14 cellular contexts compared by ENCODE assay signal in genomic region chr19:51359294-51359693, GRCh38. TPM values are rescaled to one million over a fixed set of nuclear protein-coding genes. Genes with fewer than 3 reads are reported as not detected.
A peak's percentile ranks its signal among the peaks of the same experiment; 100 is the strongest.
DNase-seq lines count a peak whose midpoint lies in the region; ATAC-seq and TF ChIP-seq lines count a peak whose summit lies in the region.
"Had no signal": no experiment of that assay in that cellular context is flagged by ENCODE, and none has a peak within 500 bp of the region (broad histone marks: within the 10 kb centered on the region; RNA-seq: fewer than 3 reads in every experiment).

No MANE protein-coding gene starts in this region.

- H3K4me1 ChIP-seq in mesenchymal stem cell (ENCODE audit: control insufficient read depth, insufficient read depth, low read depth, low read length), result peaks cover 25% of the 10 kb centered on the region

- peak overlapping the region; percentile 45 for H3K9ac ChIP-seq in mesenchymal stem cell (ENCODE audit: low read length)

- TF ChIP-seq CTCF in HFFc6 (IDR thresholded peaks at IDR 0.05) (no peak), choroid plexus epithelial cell (conservative IDR thresholded peaks at IDR 0.05; ENCODE audit: low read depth, low read length) (no peak)

- 80% methylated on average over 2 of the region's 4 CpGs for WGBS in mesenchymal stem cell

- H3K4ac ChIP-seq in mesenchymal stem cell (ENCODE audit: low read depth in 1 of 2, low read length in 2 of 2), result no peak overlapping the region

- H3K14ac ChIP-seq in mesenchymal stem cell (ENCODE audit: low read length in 2 of 2), result no peak overlapping the region

- no peak overlapping the region for H2BK15ac ChIP-seq in mesenchymal stem cell (ENCODE audit: low read depth, poor library complexity, severe bottlenecking)

- no peak for ATAC-seq in GM21423 (IDR thresholded peaks at IDR 0.05; ENCODE audit: unreplicated experiment)
- no peak for ATAC-seq in GM18517 (IDR thresholded peaks at IDR 0.05; ENCODE audit: unreplicated experiment)
- ATAC-seq: GM12878, right cardiac atrium had no signal

- H4K91ac ChIP-seq in mesenchymal stem cell (ENCODE audit: low read length), result no peak overlapping the region

- H3K4me2 ChIP-seq in mesenchymal stem cell (ENCODE audit: low read length, poor library complexity, severe bottlenecking), result no peak overlapping the region

- H2BK5ac ChIP-seq in mesenchymal stem cell (ENCODE audit: low read depth, low read length, poor library complexity, severe bottlenecking), result no peak overlapping the region

- H3K79me1 ChIP-seq in mesenchymal stem cell (replicated peaks; ENCODE audit: low read length, poor library complexity, severe bottlenecking), result peaks cover 25% of the 10 kb centered on the region

- peak overlapping the region in 1 of 2 experiments; percentile 72 for H2BK12ac ChIP-seq in mesenchymal stem cell (ENCODE audit: low read length in 2 of 2)

- H3K27me3 Mint-ChIP-seq in HFFc6 (ENCODE audit: insufficient read depth), result no peaks in the 10 kb centered on the region; the same call in 1 of the 2 replicates

- DNase-seq in AG08395 (ENCODE audit: low spot score), result peak; percentile 90
- peak; percentile 85 for DNase-seq in HFFc6
- peak; percentile 96 for DNase-seq in choroid plexus epithelial cell (ENCODE audit: low read depth)
- DNase-seq in mesenchymal stem cell, result peak; percentile 87
- no peak for DNase-seq in T-helper 1 cell
- no peak for DNase-seq in NCI-H774 (lab: John Stamatoyannopoulos, UW)
- DNase-seq: NCI-H1105 treated with DMSO at 0.1 percent for 48 hours had no signal

- no peak overlapping the region for H3K4me3 Mint-ChIP-seq in HFFc6
- H3K4me3 Mint-ChIP-seq: T-helper 1 cell treated with Interleukin-12 subunit alpha and Interleukin-12 subunit beta and Interleukin-4 antibody, amounts not matched to agents 30 μg/mL and 1 μg/mL, for 36 hours had no signal

- H3K9me3 ChIP-seq in mesenchymal stem cell (ENCODE audit: control insufficient read depth, low read length), result no peaks in the 10 kb centered on the region

- peak overlapping the region in 1 of 2 experiments; percentile 60 for H3K18ac ChIP-seq in mesenchymal stem cell (ENCODE audit: low read depth in 1 of 2, low read length in 2 of 2)

- H3K27ac Mint-ChIP-seq in HFFc6, result peak overlapping the region; percentile 89
- H3K27ac Mint-ChIP-seq: T-helper 1 cell treated with Interleukin-12 subunit alpha and Interleukin-12 subunit beta and Interleukin-4 antibody, amounts not matched to agents 30 μg/mL and 1 μg/mL, for 36 hours had no signal

- peaks cover 11% of the 10 kb centered on the region for H3K36me3 Mint-ChIP-seq in HFFc6 (ENCODE audit: low read depth)

- peak overlapping the region; percentile 81 for H2BK120ac ChIP-seq in mesenchymal stem cell (ENCODE audit: low read depth, low read length)

- no peak overlapping the region for H3K4me3 ChIP-seq in choroid plexus epithelial cell (ENCODE audit: low read depth, low read length)
- H3K4me3 ChIP-seq in mesenchymal stem cell (ENCODE audit: insufficient read depth in 1 of 2, low read depth in 1 of 2, low read length in 2 of 2), result no peak overlapping the region
- H3K4me3 ChIP-seq: GM12878, lung had no signal

- no peak overlapping the region for H4K8ac ChIP-seq in mesenchymal stem cell (ENCODE audit: low read length)

- H2AFZ ChIP-seq in mesenchymal stem cell (ENCODE audit: low read depth, low read length), result no peak overlapping the region

- H3K36me3 ChIP-seq in mesenchymal stem cell (ENCODE audit: control insufficient read depth in 1 of 2, insufficient read depth in 2 of 2, low read depth in 1 of 2, low read length in 2 of 2), result peaks cover 6 to 11% of the 10 kb centered on the region in 2 experiments

- no peaks in the 10 kb centered on the region for H3K9me3 Mint-ChIP-seq in HFFc6
- H3K9me3 Mint-ChIP-seq: T-helper 1 cell treated with Interleukin-12 subunit alpha and Interleukin-12 subunit beta and Interleukin-4 antibody, amounts not matched to agents 30 μg/mL and 1 μg/mL, for 36 hours had no signal

- H3K23ac ChIP-seq in mesenchymal stem cell (ENCODE audit: low read length in 2 of 2), result no peak overlapping the region

- no peaks in the 10 kb centered on the region for H3K27me3 ChIP-seq in mesenchymal stem cell (ENCODE audit: control insufficient read depth in 1 of 2, insufficient read depth in 1 of 2, low read length in 2 of 2)

- peaks cover 46% of the 10 kb centered on the region for H3K4me1 Mint-ChIP-seq in HFFc6 (ENCODE audit: low read depth)

- peak overlapping the region; percentile 34 for H3K27ac ChIP-seq in mesenchymal stem cell (ENCODE audit: low read length, poor library complexity, severe bottlenecking)

- no peak overlapping the region for H2AK5ac ChIP-seq in mesenchymal stem cell (ENCODE audit: low read length, severe bottlenecking)

RNA-seq across cellular contexts. Expression of gene ETFB, which starts 6.9 kb away (rescaled TPM):
- total RNA-seq in HFFc6 (2021; fragmentation: NEBNext Ultra II Directional; extraction: Animal tissue kit (Norgen Biotek cat#: 25700)), result 100 to 1,000 TPM; 109 to 157 (median 132) TPM
- polyA plus RNA-seq in mesenchymal stem cell (2013, experiment 1 of 2), result 59.0 TPM
- 61.6 TPM for polyA plus RNA-seq in mesenchymal stem cell (2013, experiment 2 of 2)

RNA-seq across cellular contexts. Expression of gene CLDND2, which starts 9.5 kb away (rescaled TPM):
- 1 to 10 TPM in 3 of 6 experiments, under 1 TPM in 3; 0.60 to 2.3 (median 0.94) TPM for total RNA-seq in HFFc6 (2021; fragmentation: NEBNext Ultra II Directional; extraction: Animal tissue kit (Norgen Biotek cat#: 25700))
- polyA plus RNA-seq in mesenchymal stem cell (2013, experiment 1 of 2), result 2.7 TPM
- polyA plus RNA-seq in mesenchymal stem cell (2013, experiment 2 of 2), result 2.5 TPM
- total RNA-seq: epithelial cell of proximal tubule had no signal

RNA-seq across cellular contexts. Expression of gene NKG7, which starts 13.2 kb away (rescaled TPM):
- not detected for total RNA-seq in HFFc6 (2021; fragmentation: NEBNext Ultra II Directional; extraction: Animal tissue kit (Norgen Biotek cat#: 25700))
- not detected for polyA plus RNA-seq in mesenchymal stem cell (2013, experiment 1 of 2)
- polyA plus RNA-seq in mesenchymal stem cell (2013, experiment 2 of 2), result not detected
- total RNA-seq: epithelial cell of proximal tubule had no signal

RNA-seq across cellular contexts. Expression of gene VSIG10L, which starts 17.4 kb away (rescaled TPM):
- total RNA-seq in HFFc6 (2021; fragmentation: NEBNext Ultra II Directional; extraction: Animal tissue kit (Norgen Biotek cat#: 25700)), result 1 to 10 TPM in 2 of 6 experiments, under 1 TPM in 4; 0.79 to 1.6 (median 0.89) TPM
- polyA plus RNA-seq in mesenchymal stem cell (2013, experiment 1 of 2), result 5.8 TPM
- 5.4 TPM for polyA plus RNA-seq in mesenchymal stem cell (2013, experiment 2 of 2)

RNA-seq across cellular contexts. Expression of gene LIM2, which starts 28.5 kb away (rescaled TPM):
- total RNA-seq in HFFc6 (2021; fragmentation: NEBNext Ultra II Directional; extraction: Animal tissue kit (Norgen Biotek cat#: 25700)), result not detected
- polyA plus RNA-seq in mesenchymal stem cell (2013, experiment 1 of 2), result not detected
- polyA plus RNA-seq in mesenchymal stem cell (2013, experiment 2 of 2), result not detected
- total RNA-seq: epithelial cell of proximal tubule, GM12878, lung, right cardiac atrium had no signal
- polyA plus RNA-seq: GM12878, lung, right cardiac atrium had no signal

Comparison
In these comparisons a context has a peak if more than half of its experiments do, and no peak if none do; other contexts are left out.
1. DNase-seq: peak in AG08395 (single experiment), HFFc6 (single experiment), choroid plexus epithelial cell (single experiment) and mesenchymal stem cell (single experiment); none in T-helper 1 cell (0 of 5) and NCI-H774 (single experiment).